9 cellular contexts compared by ENCODE assay signal in genomic region chr21:45072963-45073300, GRCh38. TPM values are rescaled to one million over a fixed set of nuclear protein-coding genes. Genes with fewer than 3 reads are reported as not detected.
DNase-seq lines count a peak whose midpoint lies in the region; ATAC-seq and TF ChIP-seq lines count a peak whose summit lies in the region.
"Had no signal": no experiment of that assay in that cellular context is flagged by ENCODE, and none has a peak within 500 bp of the region (broad histone marks: within the 10 kb centered on the region; RNA-seq: fewer than 3 reads in every experiment).

No MANE protein-coding gene starts in this region.

- no peak for TF ChIP-seq CTCF in thoracic aorta (IDR thresholded peaks at IDR 0.05)

- no peak overlapping the region for H3K4me3 ChIP-seq in NT2/D1 (ENCODE audit: insufficient read length, low read depth)
- peak overlapping the region; percentile 84 for H3K4me3 ChIP-seq in thoracic aorta

- no peak overlapping the region for H3K27ac Mint-ChIP-seq in activated naive CD4-positive, alpha-beta T cell treated with anti-CD3 and anti-CD28 coated beads, Interleukin-2, amount 50 U/mL, for 24 hours

- no peaks in the 10 kb centered on the region for H3K36me3 Mint-ChIP-seq in activated naive CD4-positive, alpha-beta T cell treated with anti-CD3 and anti-CD28 coated beads, Interleukin-2, amount 50 U/mL, for 24 hours

- peaks cover 28% of the 10 kb centered on the region for H3K4me1 Mint-ChIP-seq in activated naive CD4-positive, alpha-beta T cell treated with anti-CD3 and anti-CD28 coated beads, Interleukin-2, amount 50 U/mL, for 24 hours

- no peaks in the 10 kb centered on the region for H3K9me3 Mint-ChIP-seq in activated naive CD4-positive, alpha-beta T cell treated with anti-CD3 and anti-CD28 coated beads, Interleukin-2, amount 50 U/mL, for 24 hours

- peak overlapping the region; percentile 71 for H3K9ac ChIP-seq in NT2/D1 (ENCODE audit: insufficient read length, low read depth)

- H3K27me3 Mint-ChIP-seq in activated naive CD4-positive, alpha-beta T cell treated with anti-CD3 and anti-CD28 coated beads, Interleukin-2, amount 50 U/mL, for 24 hours = no peaks in the 10 kb centered on the region

- no peaks in the 10 kb centered on the region for H3K36me3 ChIP-seq in NT2/D1 (ENCODE audit: insufficient read depth, insufficient read length, low read length)
- H3K36me3 ChIP-seq in thoracic aorta = no peaks in the 10 kb centered on the region

- peaks cover 23% of the 10 kb centered on the region for H3K27me3 ChIP-seq in NT2/D1 (ENCODE audit: insufficient read depth, insufficient read length)
- H3K27me3 ChIP-seq in thoracic aorta (replicated peaks; ENCODE audit: insufficient read depth) = no peaks in the 10 kb centered on the region

- peak overlapping the region; percentile 96 for H3K4me3 Mint-ChIP-seq in activated naive CD4-positive, alpha-beta T cell treated with anti-CD3 and anti-CD28 coated beads, Interleukin-2, amount 50 U/mL, for 24 hours

- H3K9me3 ChIP-seq in NT2/D1 (ENCODE audit: insufficient read depth, low read length) (no peaks in the 10 kb centered on the region), thoracic aorta (no peaks in the 10 kb centered on the region)

- DNase-seq in activated naive CD4-positive, alpha-beta T cell treated with anti-CD3 and anti-CD28 coated beads, Interleukin-2, amount 50 U/mL, for 16 hours = no peak
- DNase-seq in NT2/D1 (ENCODE audit: low read depth, low spot score) (no peak), islet precursor cell (peak; percentile 47), thoracic aorta (ENCODE audit: low spot score) (no peak), HuH-7 (ENCODE audit: low spot score) (no peak), dedifferentiated amniotic fluid mesenchymal stem cell (ENCODE audit: extremely low spot score) (no peak)
- DNase-seq: NCI-H1417 treated with DMSO at 0.1 percent for 48 hours had no signal

- H3K4me1 ChIP-seq in NT2/D1 (ENCODE audit: insufficient read depth, insufficient read length) = peaks cover 3% of the 10 kb centered on the region
- peaks cover 5 to 33% of the 10 kb centered on the region in 2 donors for H3K4me1 ChIP-seq in thoracic aorta (ENCODE audit: control insufficient read depth in 1 of 2, low read depth in 2 of 2)

- ATAC-seq in thoracic aorta (ENCODE audit: insufficient number of reproducible peaks, low FRiP score, low read depth) (no peak), HG03521 (IDR thresholded peaks at IDR 0.05; ENCODE audit: unreplicated experiment) (no peak)

- H3K27ac ChIP-seq in thoracic aorta = peak overlapping the region; percentile 90 to 91

RNA-seq across cellular contexts. Expression of gene ADARB1, which starts 1.4 kb away (rescaled TPM):
- 100 to 1,000 TPM; 124 to 201 TPM for total RNA-seq in thoracic aorta
